Comparison of ENCODE assay signal across 7 cellular contexts in the genomic region with DNA sequence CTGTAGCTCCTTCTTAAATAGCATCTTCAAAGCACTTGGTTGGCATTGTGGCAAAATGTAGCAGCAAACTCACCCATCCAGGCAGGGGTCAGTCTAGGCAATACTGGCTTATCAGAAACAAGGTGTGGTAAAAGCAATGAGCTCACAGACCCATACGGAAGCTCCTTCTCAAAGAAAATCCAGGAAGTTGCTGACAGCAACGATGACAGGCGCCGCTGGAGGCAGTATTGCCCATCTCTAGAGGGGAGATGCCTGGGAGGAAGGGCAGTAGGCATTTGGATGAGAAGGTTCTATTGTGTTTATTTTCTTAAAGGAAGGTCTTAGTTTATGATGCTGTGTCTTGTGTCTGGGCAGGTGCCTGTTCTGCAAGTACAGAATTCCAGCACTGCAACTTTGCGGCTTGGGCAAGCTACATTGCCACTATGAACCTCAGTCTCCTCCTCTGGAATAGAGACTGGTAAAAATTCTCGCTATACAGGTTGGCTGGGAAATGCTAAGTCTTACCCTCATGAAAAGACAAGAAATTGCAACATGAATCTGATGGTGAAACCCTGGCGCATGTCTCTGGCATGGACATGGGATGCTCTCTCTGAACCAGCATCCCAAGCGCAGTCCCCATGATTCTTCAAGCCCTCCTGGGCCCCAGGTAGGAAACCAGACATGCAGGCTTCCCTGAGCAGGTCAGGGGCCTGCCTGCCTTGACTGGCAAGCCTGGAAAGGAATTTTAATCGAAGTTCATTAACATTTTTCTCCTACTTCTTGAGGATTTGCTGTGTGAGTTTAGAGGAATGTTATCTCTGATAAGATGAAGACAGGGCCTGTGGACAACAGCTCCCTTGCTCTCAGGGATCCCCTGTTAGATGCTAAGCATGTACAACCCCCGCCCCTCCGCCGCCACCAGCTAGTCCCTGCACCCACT.
DNase-seq lines count a peak whose midpoint lies in the region; ATAC-seq and TF ChIP-seq lines count a peak whose summit lies in the region.

No MANE protein-coding gene starts in this region.

- H3K36me3 ChIP-seq in hepatocyte (replicated peaks; ENCODE audit: insufficient read depth, low read depth) (no peaks in the 10 kb centered on the region), suprapubic skin (no peaks in the 10 kb centered on the region)

- POLR2A ChIA-PET in WTC11 (lab: Charles Lee), result no interaction called here

- ATAC-seq in WTC11 (peak; percentile 64), HG03045 (IDR thresholded peaks at IDR 0.05; ENCODE audit: unreplicated experiment) (no peak)

- no peak for TF ChIP-seq POLR2A in suprapubic skin (IDR thresholded peaks at IDR 0.05)

- no peak for TF ChIP-seq EP300 in suprapubic skin (IDR thresholded peaks at IDR 0.05)

- no peak overlapping the region for H2AFZ ChIP-seq in hepatocyte

- H3K9me2 ChIP-seq in hepatocyte (replicated peaks; ENCODE audit: insufficient read depth), result no peaks in the 10 kb centered on the region

- no peaks in the 10 kb centered on the region for H3K9me3 Mint-ChIP-seq in WTC11

- H3K9me3 ChIP-seq in hepatocyte (ENCODE audit: low read depth), result no peaks in the 10 kb centered on the region
- H3K9me3 ChIP-seq in suprapubic skin, result no peaks in the 10 kb centered on the region

- peaks cover 8% of the 10 kb centered on the region for H3K27me3 Mint-ChIP-seq in WTC11 (ENCODE audit: low read depth)

- H3K36me3 Mint-ChIP-seq in WTC11, result no peaks in the 10 kb centered on the region

- H3K27me3 ChIP-seq in hepatocyte (peaks cover 7% of the 10 kb centered on the region), suprapubic skin (no peaks in the 10 kb centered on the region)

- no peak overlapping the region for H3K27ac Mint-ChIP-seq in WTC11

- H3K4me3 ChIP-seq in GM12864 (ENCODE audit: low read depth, low read length) (no peak overlapping the region), hepatocyte (no peak overlapping the region), suprapubic skin (no peak overlapping the region)

- no peaks in the 10 kb centered on the region for H4K20me1 ChIP-seq in hepatocyte (ENCODE audit: insufficient read depth, poor library complexity, severe bottlenecking)

- H3K4me2 ChIP-seq in hepatocyte, result no peak overlapping the region

- no peak overlapping the region for H3K4me3 Mint-ChIP-seq in WTC11

- CTCF ChIA-PET in WTC11 (lab: Charles Lee), result interaction anchor here (0.6 to 7.8 kb wide), 81 partner anchors 9 to 663 kb away, joined by 3 to 112 read pairs (median 5); no protein-coding TSS in a partner anchor

- H3K27ac ChIP-seq in hepatocyte (no peak overlapping the region), suprapubic skin (peak overlapping the region; percentile 35)

- TF ChIP-seq CTCF in GM12864 (IDR thresholded peaks at IDR 0.05; ENCODE audit: low read depth, low read length, missing control alignments) (peak; percentile 45), WTC11 (IDR thresholded peaks at IDR 0.05) (peak; percentile 35; the same call in 1 of the 2 replicates), hepatocyte (IDR thresholded peaks at IDR 0.05; ENCODE audit: poor library complexity) (peak; percentile 75), suprapubic skin (IDR thresholded peaks at IDR 0.05) (peak in 1 of 2 donors; percentile 50)

- H3K4me1 ChIP-seq in hepatocyte (ENCODE audit: insufficient read depth) (no peaks in the 10 kb centered on the region), suprapubic skin (peaks cover 13% of the 10 kb centered on the region)

- WGBS in hepatocyte (ENCODE audit: low lambda C conversion rate, missing lambda C conversion rate), result 57% methylated on average over 12 of the region's 12 CpGs
- 53% methylated on average over 10 of the region's 12 CpGs for WGBS in suprapubic skin

- DNase-seq in GM12864 (ENCODE audit: low read depth) (no peak), HT-29 (ENCODE audit: low spot score) (peak; percentile 82), WTC11 (ENCODE audit: low spot score) (peak; percentile 74), hepatocyte (ENCODE audit: low spot score) (peak; percentile 83), suprapubic skin (ENCODE audit: low spot score in 2 of 2) (peak in 1 of 2 donors; percentile 67), NCI-H1092 (lab: John Stamatoyannopoulos, UW) (no peak)

- H3K79me2 ChIP-seq in hepatocyte, result no peaks in the 10 kb centered on the region

- H3K4me1 Mint-ChIP-seq in WTC11, result peaks cover 23% of the 10 kb centered on the region

TF ChIP-seq in WTC11, 78 proteins besides CTCF, POLR2A, EP300 and RAD21 (continues in another document):
- no peak for TF ChIP-seq ZNF232 (CRISPR knock-in tag; IDR thresholded peaks at IDR 0.05)
- TF ChIP-seq, protein P1, sequence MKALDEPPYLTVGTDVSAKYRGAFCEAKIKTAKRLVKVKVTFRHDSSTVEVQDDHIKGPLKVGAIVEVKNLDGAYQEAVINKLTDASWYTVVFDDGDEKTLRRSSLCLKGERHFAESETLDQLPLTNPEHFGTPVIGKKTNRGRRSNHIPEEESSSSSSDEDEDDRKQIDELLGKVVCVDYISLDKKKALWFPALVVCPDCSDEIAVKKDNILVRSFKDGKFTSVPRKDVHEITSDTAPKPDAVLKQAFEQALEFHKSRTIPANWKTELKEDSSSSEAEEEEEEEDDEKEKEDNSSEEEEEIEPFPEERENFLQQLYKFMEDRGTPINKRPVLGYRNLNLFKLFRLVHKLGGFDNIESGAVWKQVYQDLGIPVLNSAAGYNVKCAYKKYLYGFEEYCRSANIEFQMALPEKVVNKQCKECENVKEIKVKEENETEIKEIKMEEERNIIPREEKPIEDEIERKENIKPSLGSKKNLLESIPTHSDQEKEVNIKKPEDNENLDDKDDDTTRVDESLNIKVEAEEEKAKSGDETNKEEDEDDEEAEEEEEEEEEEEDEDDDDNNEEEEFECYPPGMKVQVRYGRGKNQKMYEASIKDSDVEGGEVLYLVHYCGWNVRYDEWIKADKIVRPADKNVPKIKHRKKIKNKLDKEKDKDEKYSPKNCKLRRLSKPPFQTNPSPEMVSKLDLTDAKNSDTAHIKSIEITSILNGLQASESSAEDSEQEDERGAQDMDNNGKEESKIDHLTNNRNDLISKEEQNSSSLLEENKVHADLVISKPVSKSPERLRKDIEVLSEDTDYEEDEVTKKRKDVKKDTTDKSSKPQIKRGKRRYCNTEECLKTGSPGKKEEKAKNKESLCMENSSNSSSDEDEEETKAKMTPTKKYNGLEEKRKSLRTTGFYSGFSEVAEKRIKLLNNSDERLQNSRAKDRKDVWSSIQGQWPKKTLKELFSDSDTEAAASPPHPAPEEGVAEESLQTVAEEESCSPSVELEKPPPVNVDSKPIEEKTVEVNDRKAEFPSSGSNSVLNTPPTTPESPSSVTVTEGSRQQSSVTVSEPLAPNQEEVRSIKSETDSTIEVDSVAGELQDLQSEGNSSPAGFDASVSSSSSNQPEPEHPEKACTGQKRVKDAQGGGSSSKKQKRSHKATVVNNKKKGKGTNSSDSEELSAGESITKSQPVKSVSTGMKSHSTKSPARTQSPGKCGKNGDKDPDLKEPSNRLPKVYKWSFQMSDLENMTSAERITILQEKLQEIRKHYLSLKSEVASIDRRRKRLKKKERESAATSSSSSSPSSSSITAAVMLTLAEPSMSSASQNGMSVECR (CRISPR knock-in tag; IDR thresholded peaks at IDR 0.05; ENCODE audit: borderline replicate concordance), result no peak
- TF ChIP-seq, protein P2, sequence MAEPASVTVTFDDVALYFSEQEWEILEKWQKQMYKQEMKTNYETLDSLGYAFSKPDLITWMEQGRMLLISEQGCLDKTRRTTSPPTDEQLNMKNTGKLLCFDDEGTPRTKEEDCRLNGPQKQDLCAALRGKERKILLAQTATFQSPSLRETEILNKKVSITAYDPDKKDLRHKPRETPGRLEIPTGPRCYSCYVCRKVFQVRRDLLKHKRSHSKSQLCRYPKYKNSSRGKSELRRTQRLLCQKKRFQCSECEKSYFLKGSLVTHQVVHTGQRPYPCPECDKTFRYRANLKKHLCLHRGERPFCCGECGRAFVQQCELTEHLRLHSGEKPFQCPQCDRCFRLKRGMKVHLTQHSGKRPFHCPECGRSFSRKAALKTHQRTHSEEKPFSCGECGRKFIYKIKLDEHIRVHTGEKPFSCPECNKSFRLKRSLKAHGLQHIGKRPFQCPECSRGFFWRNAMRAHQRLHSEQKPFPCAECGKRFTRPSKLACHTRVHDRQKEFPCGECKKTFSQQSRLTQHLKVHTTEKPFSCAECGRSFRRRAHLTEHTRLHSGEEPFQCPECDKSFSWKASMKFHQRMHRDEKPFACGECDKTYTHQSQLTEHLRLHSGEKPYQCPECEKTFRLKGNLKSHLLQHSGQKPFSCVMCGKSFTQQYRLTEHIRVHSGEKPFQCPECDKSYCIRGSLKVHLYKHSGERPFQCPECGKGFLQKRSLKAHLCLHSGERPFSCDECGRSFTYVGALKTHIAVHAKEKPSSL (CRISPR knock-in tag; conservative IDR thresholded peaks at IDR 0.05), result no peak
- TF ChIP-seq NFATC4 (CRISPR knock-in tag; IDR thresholded peaks at IDR 0.05), result no peak
- no peak for TF ChIP-seq IRF2 (CRISPR knock-in tag; IDR thresholded peaks at IDR 0.05; ENCODE audit: borderline replicate concordance, low read depth)
- TF ChIP-seq TEAD4 (CRISPR knock-in tag; IDR thresholded peaks at IDR 0.05), result no peak
- no peak for TF ChIP-seq HMGA2 (CRISPR knock-in tag; IDR thresholded peaks at IDR 0.05)
- no peak for TF ChIP-seq NR1H2 (CRISPR knock-in tag; IDR thresholded peaks at IDR 0.05)

Comparison
In these comparisons a context has a peak if more than half of its experiments do, and no peak if none do; other contexts are left out.
1. DNase-seq: peak in HT-29 (single experiment), WTC11 (single experiment) and hepatocyte (single experiment); none in GM12864 (single experiment) and NCI-H1092 (single experiment).